Comparison of ENCODE assay signal across 9 cellular contexts in genomic region chr9:136496801-136497620, GRCh38.
"Had no signal": no experiment of that assay in that cellular context is flagged by ENCODE, and none has a peak within 500 bp of the region (broad histone marks: within the 10 kb centered on the region; RNA-seq: fewer than 3 reads in every experiment).

No MANE protein-coding gene starts in this region.

- H3K9ac ChIP-seq: KMS-11 had no signal

- H2AFZ ChIP-seq: GM23338 had no signal

- ATAC-seq: GM23338 had no signal

- DNase-seq: H9, HCEC 1CT, HFFc6, KBM-7 had no signal

- H3K27ac ChIP-seq: HL-60, KMS-11 had no signal

- FAIRE-seq: H1, H54 had no signal

- H3K4me2 ChIP-seq: GM23338, KMS-11 had no signal

- H3K4me3 ChIP-seq: GM23338 had no signal
